In genomic region chr22:22904731-22905130, GRCh38 we compare ENCODE assay signal across 8 cellular contexts. TPM values are rescaled to one million over a fixed set of nuclear protein-coding genes. Genes with fewer than 3 reads are reported as not detected.
"Had no signal": no experiment of that assay in that cellular context is flagged by ENCODE, and none has a peak within 500 bp of the region (broad histone marks: within the 10 kb centered on the region; RNA-seq: fewer than 3 reads in every experiment).

No MANE protein-coding gene starts in this region.

RNA-seq across cellular contexts. Expression of gene IGLL5, which starts 17.1 kb away (rescaled TPM):
- total RNA-seq: activated CD4-positive, alpha-beta memory T cell treated with anti-CD3 and anti-CD28 coated beads, Interleukin-2, amount 10 ng/mL, durations not matched to agents 7 days and 5 days; activated CD4-positive, alpha-beta T cell treated with anti-CD3 and anti-CD28 coated beads for 36 hours; activated CD8-positive, alpha-beta memory T cell treated with anti-CD3 and anti-CD28 coated beads for 36 hours; activated naive CD4-positive, alpha-beta T cell treated with anti-CD3 and anti-CD28 coated beads for 36 hours; activated T-helper 17 cell treated with anti-CD3 and anti-CD28 coated beads, Interleukin-2, amount 50 U/mL, for 72 hours; cardiac muscle cell; PC-3; T-helper 2 cell treated with Interferon-gamma antibody and Interleukin-4, amounts not matched to agents 100 ng/mL and 5 ng/mL, for 36 hours had no signal
- polyA plus RNA-seq: cardiac muscle cell had no signal
